18 cellular contexts compared by ENCODE assay signal in genomic region chr5:10530601-10531320, GRCh38. TPM values are rescaled to one million over a fixed set of nuclear protein-coding genes. Genes with fewer than 3 reads are reported as not detected.
DNase-seq lines count a peak whose midpoint lies in the region; ATAC-seq, FAIRE-seq and TF ChIP-seq lines count a peak whose summit lies in the region.
"Had no signal": no experiment of that assay in that cellular context is flagged by ENCODE, and none has a peak within 500 bp of the region (broad histone marks: within the 10 kb centered on the region; RNA-seq: fewer than 3 reads in every experiment).

No MANE protein-coding gene starts in this region.

- TF ChIP-seq RAD21 in GM12878 (IDR thresholded peaks at IDR 0.05; ENCODE audit: insufficient read depth, low read depth, low read length) = no peak

- no peak overlapping the region for H2BK15ac ChIP-seq in mesenchymal stem cell (ENCODE audit: low read depth, poor library complexity, severe bottlenecking)

- no peaks in the 10 kb centered on the region for H3K79me1 ChIP-seq in mesenchymal stem cell (replicated peaks; ENCODE audit: low read length, poor library complexity, severe bottlenecking)

- DNase-seq in left ventricle myocardium superior = peak; percentile 10
- no peak for DNase-seq in Right ventricle myocardium inferior (ENCODE audit: missing footprints)
- no peak for DNase-seq in GM12878 (ENCODE audit: low read depth, low spot score)
- no peak for DNase-seq in mesenchymal stem cell
- no peak for DNase-seq in NCI-H345 treated with DMSO at 0.1 percent for 48 hours (lab: John Stamatoyannopoulos, UW; ENCODE audit: unreplicated experiment)
- DNase-seq: 8988T; AML-193; Calu3; CD4-positive, CD25-positive, alpha-beta regulatory T cell; DMS 273 treated with DMSO at 0.1 percent for 48 hours; DMS79 treated with DMSO at 0.1 percent for 48 hours; GDM1; KBM-7 had no signal

- H3K9ac ChIP-seq in GM12878 (ENCODE audit: control insufficient read depth, insufficient read depth, low read length) (no peak overlapping the region), mesenchymal stem cell (ENCODE audit: low read length) (no peak overlapping the region)
- H3K9ac ChIP-seq: BLaER1 treated with 17β-estradiol and CSF1 and Interleukin-3, amounts not matched to agents 10 nM and 100 nM had no signal

- H2AK5ac ChIP-seq in mesenchymal stem cell (ENCODE audit: low read length, severe bottlenecking) = peak overlapping the region; percentile 30

- no peak overlapping the region for H4K8ac ChIP-seq in mesenchymal stem cell (ENCODE audit: low read length)

- H3K27me3 ChIP-seq in GM12878 (replicated peaks in 1 of 2; ENCODE audit: control insufficient read depth in 2 of 2, insufficient read depth in 2 of 2, low read length in 1 of 2) (no peaks in the 10 kb centered on the region), mesenchymal stem cell (ENCODE audit: control insufficient read depth in 1 of 2, insufficient read depth in 1 of 2, low read length in 2 of 2) (no peaks in the 10 kb centered on the region)
- H3K27me3 ChIP-seq: BLaER1 treated with 17β-estradiol and CSF1 and Interleukin-3, amounts not matched to agents 10 nM and 100 nM had no signal

- H4K20me1 ChIP-seq in GM12878 (ENCODE audit: control insufficient read depth, insufficient read depth) = no peaks in the 10 kb centered on the region
- H4K20me1 ChIP-seq: BLaER1 treated with 17β-estradiol and CSF1 and Interleukin-3, amounts not matched to agents 10 nM and 100 nM had no signal

- 59% methylated on average over 11 of the region's 11 CpGs for WGBS in GM12878 (ENCODE audit: insufficient coverage, insufficient replicate concordance, low lambda C conversion rate, missing lambda C conversion rate)
- 98% methylated on average over 10 of the region's 11 CpGs for WGBS in mesenchymal stem cell

- no peak for TF ChIP-seq CTCF in GM12878 (IDR thresholded peaks at IDR 0.05 in 2 of 3, conservative IDR thresholded peaks at IDR 0.05 in 1 of 3; ENCODE audit: control insufficient read depth in 2 of 3, extremely low read depth in 1 of 3, insufficient read depth in 1 of 3, low read depth in 3 of 3, low read length in 3 of 3)

- SMC1A ChIA-PET in GM12878 (lab: Charles Lee; ENCODE audit: uncharacterized antibody, unreplicated experiment) = no interaction called here

- H3K4ac ChIP-seq in mesenchymal stem cell (ENCODE audit: low read depth in 1 of 2, low read length in 2 of 2) = no peak overlapping the region

- no peak overlapping the region for H2BK120ac ChIP-seq in mesenchymal stem cell (ENCODE audit: low read depth, low read length)

- ATAC-seq in left ventricle myocardium superior (no peak), Right ventricle myocardium inferior (no peak), GM12878 (no peak), HG03342 (IDR thresholded peaks at IDR 0.05; ENCODE audit: unreplicated experiment) (no peak), GM21619 (IDR thresholded peaks at IDR 0.05; ENCODE audit: unreplicated experiment) (no peak)
- ATAC-seq: HCT116 had no signal

- no peaks in the 10 kb centered on the region for H3K79me2 ChIP-seq in GM12878 (ENCODE audit: control insufficient read depth, insufficient read depth, low read length)

- H2BK5ac ChIP-seq in mesenchymal stem cell (ENCODE audit: low read depth, low read length, poor library complexity, severe bottlenecking) = no peak overlapping the region

- CTCF ChIA-PET in GM12878 (lab: Yijun Ruan, JAX) = interaction anchor here (1.0 kb wide), 1 partner anchor 41 kb away, joined by 3 read pairs; no protein-coding TSS in a partner anchor

- TF ChIP-seq POLR2A in GM12878 (IDR thresholded peaks at IDR 0.05; ENCODE audit: low read depth, low read length) = no peak

- FAIRE-seq in GM12878 (lab: Jason Lieb, UNC) = no peak
- FAIRE-seq: H54 had no signal

- H3K18ac ChIP-seq in mesenchymal stem cell (ENCODE audit: low read depth in 1 of 2, low read length in 2 of 2) = no peak overlapping the region

- H3K36me3 ChIP-seq in GM12878 (ENCODE audit: control insufficient read depth in 2 of 2, insufficient read depth in 2 of 2, low read length in 1 of 2) (no peaks in the 10 kb centered on the region), mesenchymal stem cell (ENCODE audit: control insufficient read depth in 1 of 2, insufficient read depth in 2 of 2, low read depth in 1 of 2, low read length in 2 of 2) (no peaks in the 10 kb centered on the region)
- H3K36me3 ChIP-seq: BLaER1 treated with 17β-estradiol and CSF1 and Interleukin-3, amounts not matched to agents 10 nM and 100 nM had no signal

- H2BK12ac ChIP-seq in mesenchymal stem cell (ENCODE audit: low read length in 2 of 2) = no peak overlapping the region

- H2AFZ ChIP-seq in GM12878 (ENCODE audit: control insufficient read depth, low read depth, low read length) (no peak overlapping the region), mesenchymal stem cell (ENCODE audit: low read depth, low read length) (no peak overlapping the region)

- in situ Hi-C loops in GM12878 (cut with MboI) = no loop called here

- no peak overlapping the region for H3K14ac ChIP-seq in mesenchymal stem cell (ENCODE audit: low read length in 2 of 2)

- peak overlapping the region in 1 of 2 experiments; percentile 42 for H3K23ac ChIP-seq in mesenchymal stem cell (ENCODE audit: low read length in 2 of 2)

- intact Hi-C loops in left ventricle myocardium superior (cut with micrococcal nuclease) = no loop called here
- intact Hi-C loops in Right ventricle myocardium inferior (cut with DNase I) = no loop called here
- intact Hi-C loops in GM12878 (cut with micrococcal nuclease; ENCODE audit: unreplicated experiment) = no loop called here

- no peak overlapping the region for H4K91ac ChIP-seq in mesenchymal stem cell (ENCODE audit: low read length)

- H3K4me3 ChIP-seq in GM12878 (no peak overlapping the region), mesenchymal stem cell (ENCODE audit: insufficient read depth in 1 of 2, low read depth in 1 of 2, low read length in 2 of 2) (no peak overlapping the region)
- H3K4me3 ChIP-seq: BLaER1 treated with 17β-estradiol and CSF1 and Interleukin-3, amounts not matched to agents 10 nM and 100 nM had no signal

- H3K4me1 ChIP-seq in GM12878 (ENCODE audit: control insufficient read depth, insufficient read depth, low read length) = peaks cover 1% of the 10 kb centered on the region
- H3K4me1 ChIP-seq in mesenchymal stem cell (ENCODE audit: control insufficient read depth, insufficient read depth, low read depth, low read length) = peaks cover 13% of the 10 kb centered on the region

- no peak for TF ChIP-seq EP300 in GM12878 (IDR thresholded peaks at IDR 0.05; ENCODE audit: borderline replicate concordance in 1 of 2, control insufficient read depth in 1 of 2, low read depth in 2 of 2, low read length in 2 of 2)

- H3K9me3 ChIP-seq in GM12878 (replicated peaks; ENCODE audit: control insufficient read depth, insufficient read depth, low read length) (no peaks in the 10 kb centered on the region; the same call in 2 of the 3 replicates), mesenchymal stem cell (ENCODE audit: control insufficient read depth, low read length) (no peaks in the 10 kb centered on the region)

- RAD21 ChIA-PET in GM12878 (lab: Charles Lee; ENCODE audit: unreplicated experiment) = no interaction called here

- H3K4me2 ChIP-seq in GM12878 (ENCODE audit: control insufficient read depth, insufficient read depth) (no peak overlapping the region), mesenchymal stem cell (ENCODE audit: low read length, poor library complexity, severe bottlenecking) (no peak overlapping the region)
- H3K4me2 ChIP-seq: BLaER1 treated with 17β-estradiol and CSF1 and Interleukin-3, amounts not matched to agents 10 nM and 100 nM had no signal

- BruUV-seq in GM12878 (replicated peaks; lab: Mats Ljungman, UMichigan) = no TSS peak

- POLR2A ChIA-PET in GM12878 (lab: Charles Lee) = no interaction called here

- H3K27ac ChIP-seq in GM12878 (ENCODE audit: control insufficient read depth, insufficient read depth) = no peak overlapping the region
- H3K27ac ChIP-seq in mesenchymal stem cell (ENCODE audit: low read length, poor library complexity, severe bottlenecking) = no peak overlapping the region
- H3K27ac ChIP-seq: BLaER1 treated with 17β-estradiol and CSF1 and Interleukin-3, amounts not matched to agents 10 nM and 100 nM had no signal

TF ChIP-seq in GM12878, 131 proteins besides CTCF, POLR2A, EP300 and RAD21 (continues in another document):
- TF ChIP-seq BCL3 (IDR thresholded peaks at IDR 0.05; ENCODE audit: borderline replicate concordance, insufficient read depth, low read depth, low read length, poor library complexity, severe bottlenecking) = peak; percentile 8

RNA-seq across cellular contexts. Expression of gene ANKRD33B, which starts 33.1 kb away (rescaled TPM):
- total RNA-seq in left ventricle myocardium superior (6.7 TPM), Right ventricle myocardium inferior (4.1 TPM), GM12878 (2014; rRNA removed) (17.0 and 18.6 TPM in 2 replicates), GM12878 (2014; rRNA removed; fragmentation: Illumina TruSeq; extraction: Trizol) (20.3 and 20.4 TPM in 2 replicates), GM12878 (2021) (58.4 and 61.6 TPM in 2 replicates)
- total RNA-seq in GM12878 (2013; cell fraction: nucleolus; rRNA removed) = 51.1 and 53.7 TPM in 2 replicates
- polyA plus RNA-seq in GM12878 (2011; ENCODE audit: low read depth) = 12.2 TPM
- polyA plus RNA-seq in GM12878 (2011; rRNA removed) (11.0 and 12.7 TPM in 2 replicates), GM12878 (2014; fragmentation: Illumina TruSeq; extraction: Trizol) (22.7 and 27.0 TPM in 2 replicates), GM12878 (2014; fragmentation: Nextera tagmentation; extraction: Ambion mirVana) (1 to 10 TPM; 5.9 to 6.1 TPM), GM12878 (2014; rRNA removed) (19.6 and 20.7 TPM in 2 replicates), GM12878 (2016; fragmentation: Nextera tagmentation; extraction: Ambion mirVana) (1 to 10 TPM; 4.9 to 9.5 TPM)
- 16.9 and 17.7 TPM in 2 replicates for polyA plus RNA-seq in GM12878 (2011; cell fraction: cytosol; rRNA removed)
- polyA plus RNA-seq in GM12878 (2011; cell fraction: nucleus; rRNA removed) = 24.0 and 29.2 TPM in 2 replicates
- 19.6 TPM in 2 replicates for polyA plus RNA-seq in GM12878 (2012)
- polyA minus RNA-seq in GM12878 (2011; rRNA and poly(A)+ RNA removed) = 42.2 and 53.6 TPM in 2 replicates
- 28.3 and 29.6 TPM in 2 replicates for polyA minus RNA-seq in GM12878 (2011; cell fraction: cytosol; rRNA and poly(A)+ RNA removed)
- 13.7 and 27.7 TPM in 2 replicates for polyA minus RNA-seq in GM12878 (2011; cell fraction: nucleus; rRNA and poly(A)+ RNA removed)
- 0.64 TPM for polyA plus RNA-seq in mesenchymal stem cell (2013, experiment 1 of 2)
- polyA plus RNA-seq in mesenchymal stem cell (2013, experiment 2 of 2) = 0.71 TPM
